Comparison of ENCODE assay signal across 8 cellular contexts in the genomic region with DNA sequence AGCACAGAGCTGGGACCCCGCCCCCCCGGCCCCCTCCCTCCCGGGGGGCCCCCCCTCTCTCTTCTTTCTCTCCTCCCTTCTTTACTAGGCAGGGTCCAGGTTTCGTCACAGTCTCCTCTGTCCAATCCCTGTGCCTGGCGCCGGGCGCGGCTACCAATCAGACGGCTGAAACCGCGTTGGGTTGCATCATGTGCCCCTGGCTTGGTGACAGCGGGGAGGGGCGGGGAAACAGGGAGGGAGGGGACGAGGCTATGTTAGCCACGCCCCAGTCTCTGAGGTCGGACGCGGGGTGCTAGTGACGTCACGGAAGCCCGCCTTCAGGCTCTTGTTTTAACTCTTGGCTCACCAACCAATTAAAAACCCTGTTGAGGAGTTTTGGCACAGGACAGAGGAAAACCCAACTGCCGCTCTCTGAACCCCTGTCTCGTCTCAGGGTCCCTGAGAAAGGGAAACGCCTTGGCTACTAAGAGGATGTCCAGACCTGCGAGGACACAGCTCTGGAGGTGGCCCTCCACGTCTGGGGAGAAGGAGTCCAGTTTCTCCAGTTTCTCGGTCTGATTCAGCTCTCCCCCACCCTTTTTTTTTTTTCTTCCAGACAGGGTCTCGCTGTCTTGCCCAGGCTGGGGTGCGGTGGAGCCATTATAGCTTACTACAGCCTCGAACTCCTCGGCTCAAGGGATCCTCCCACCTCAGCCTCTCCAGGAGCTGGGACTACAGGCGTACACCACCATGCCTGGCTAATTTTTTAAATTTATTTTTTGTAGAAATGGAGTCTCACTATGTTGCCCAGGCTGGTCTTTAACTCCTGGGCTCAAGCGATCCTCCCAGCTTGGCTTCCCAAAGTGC. TPM values are rescaled to one million over a fixed set of nuclear protein-coding genes. Genes with fewer than 3 reads are reported as not detected.
DNase-seq lines count a peak whose midpoint lies in the region; ATAC-seq and TF ChIP-seq lines count a peak whose summit lies in the region.

No MANE protein-coding gene starts in this region.

- H3K36me3 Mint-ChIP-seq in CD4-positive, alpha-beta memory T cell = peaks cover 0 to 9% of the 10 kb centered on the region in 2 donors

- H3K9me3 ChIP-seq in CD4-positive, alpha-beta memory T cell (ENCODE audit: control insufficient read depth in 1 of 2, low read length in 2 of 2) = no peaks in the 10 kb centered on the region
- H3K9me3 ChIP-seq in lower lobe of right lung = no peaks in the 10 kb centered on the region

- POLR2A ChIA-PET in CD4-positive, alpha-beta memory T cell (lab: Charles Lee; ENCODE audit: partially characterized antibody) = interaction anchor here (0.6 to 6.3 kb wide), 9 partner anchors 8 to 494 kb away, joined by 3 to 55 read pairs (median 4); partner anchors contain the start of genes PSMC3IP, RETREG3, STAT3 and TUBG1

- H3K27me3 Mint-ChIP-seq in CD4-positive, alpha-beta memory T cell = peaks cover 23 to 27% of the 10 kb centered on the region in 2 donors

- peak; percentile 80 to 89 for ATAC-seq in lower lobe of right lung

- H3K27me3 ChIP-seq in CD4-positive, alpha-beta memory T cell (ENCODE audit: insufficient read depth, low read length) = peaks cover 36% of the 10 kb centered on the region
- peaks cover 13% of the 10 kb centered on the region for H3K27me3 ChIP-seq in lower lobe of right lung (ENCODE audit: low read depth)

- H3K9me3 Mint-ChIP-seq in CD4-positive, alpha-beta memory T cell = peaks cover 0 to 2% (median 0%) of the 10 kb centered on the region in 8 donors

- intact Hi-C loops in CD4-positive, alpha-beta memory T cell (cut with micrococcal nuclease) = loop anchor here (1.0 to 5.0 kb wide), 3 partner anchors 145 to 289 kb away; partner anchors contain the start of genes BECN1 and STAT3
- intact Hi-C loops in lower lobe of right lung (cut with DNase I) = no loop called here

- peaks cover 32 to 70% (median 47%) of the 10 kb centered on the region in 4 donors for H3K4me1 Mint-ChIP-seq in CD4-positive, alpha-beta memory T cell

- H3K4me1 ChIP-seq in CD4-positive, alpha-beta memory T cell (ENCODE audit: insufficient read depth, low read length) = peaks cover 74% of the 10 kb centered on the region
- peaks cover 73% of the 10 kb centered on the region for H3K4me1 ChIP-seq in lower lobe of right lung

- peak overlapping the region; percentile 79 to 94 (median 89) for H3K27ac Mint-ChIP-seq in CD4-positive, alpha-beta memory T cell

- no peaks in the 10 kb centered on the region for H3K36me3 ChIP-seq in CD4-positive, alpha-beta memory T cell (ENCODE audit: insufficient read depth, low read length)
- H3K36me3 ChIP-seq in lower lobe of right lung = peaks cover 17% of the 10 kb centered on the region

- CTCF ChIA-PET in CD4-positive, alpha-beta memory T cell (lab: Charles Lee; ENCODE audit: partially characterized antibody) = interaction anchor here (1.6 to 3.6 kb wide), 2 partner anchors 69 to 99 kb away, joined by 6 to 17 read pairs; partner anchors contain the start of genes PSMC3IP, RETREG3 and TUBG1

- peak overlapping the region; percentile 42 for H3K27ac ChIP-seq in CD4-positive, alpha-beta memory T cell (ENCODE audit: low read depth, low read length)
- H3K27ac ChIP-seq in lower lobe of right lung = peak overlapping the region; percentile 94

- peak overlapping the region; percentile 86 to 97 (median 90) for H3K4me3 Mint-ChIP-seq in CD4-positive, alpha-beta memory T cell

- no peak for TF ChIP-seq CTCF in GM20000 (IDR thresholded peaks at IDR 0.05; ENCODE audit: extremely low read depth, missing control alignments)
- no peak for TF ChIP-seq CTCF in lower lobe of right lung (IDR thresholded peaks at IDR 0.05)

- H3K4me3 ChIP-seq in CD4-positive, alpha-beta memory T cell (ENCODE audit: low read length in 2 of 2) = peak overlapping the region; percentile 63 to 75
- H3K4me3 ChIP-seq in lower lobe of right lung = peak overlapping the region; percentile 95

- DNase-seq in CD4-positive, alpha-beta memory T cell = peak; percentile 91 to 98 (median 93)
- peak; percentile 100 for DNase-seq in GM20000 (ENCODE audit: low spot score)
- DNase-seq in HS-5 (ENCODE audit: low read depth) = peak; percentile 97
- DNase-seq in NK-92 (lab: John Stamatoyannopoulos, UW; ENCODE audit: unreplicated experiment) = peak; percentile 85
- DNase-seq in activated CD8-positive, alpha-beta memory T cell treated with anti-CD3 and anti-CD28 coated beads for 4 hours (ENCODE audit: low read depth in 2 of 2) = peak; percentile 95 to 98
- peak; percentile 96 for DNase-seq in effector CD4-positive, alpha-beta T cell
- DNase-seq in lower lobe of right lung = peak; percentile 99
- DNase-seq in stimulated activated CD4-positive, alpha-beta T cell treated with anti-CD3 and anti-CD28 coated beads, Interleukin-4, amount 100 ng/mL, for 48 hours (ENCODE audit: low read depth in 2 of 2) = peak; percentile 98 to 99

RNA-seq across cellular contexts. Expression of gene PLEKHH3, which starts 0.4 kb away (rescaled TPM):
- under 1 TPM; 0.15 to 0.22 TPM for total RNA-seq in CD4-positive, alpha-beta memory T cell
- under 1 TPM; 0.16 to 0.32 TPM for polyA plus RNA-seq in CD4-positive, alpha-beta memory T cell
- 18.3 TPM for total RNA-seq in lower lobe of right lung

RNA-seq across cellular contexts. Expression of gene CCR10, which starts 4.4 kb away (rescaled TPM):
- total RNA-seq in CD4-positive, alpha-beta memory T cell = under 1 TPM; 0.53 to 0.81 TPM
- polyA plus RNA-seq in CD4-positive, alpha-beta memory T cell = 10 to 100 TPM in 1 of 2 donors, 1 to 10 TPM in 1; 9.1 to 10.7 TPM
- 1.4 TPM for total RNA-seq in lower lobe of right lung

RNA-seq across cellular contexts. Expression of gene CNTNAP1, which starts 5.1 kb away (rescaled TPM):
- 1 to 10 TPM; 2.5 to 3.0 TPM for total RNA-seq in CD4-positive, alpha-beta memory T cell
- 1 to 10 TPM in 1 of 2 donors, not detected in 1; 1.2 TPM for polyA plus RNA-seq in CD4-positive, alpha-beta memory T cell
- total RNA-seq in lower lobe of right lung = 9.0 TPM

RNA-seq across cellular contexts. Expression of gene TUBG2, which starts 18.2 kb away (rescaled TPM):
- total RNA-seq in CD4-positive, alpha-beta memory T cell = 10 to 100 TPM; 18.1 to 19.1 TPM
- polyA plus RNA-seq in CD4-positive, alpha-beta memory T cell = 1 to 10 TPM; 3.0 to 5.0 TPM
- 16.8 TPM for total RNA-seq in lower lobe of right lung

Comparison
In these comparisons a context has a peak if more than half of its experiments do, and no peak if none do; other contexts are left out.
1. Peak in every context shown above with its lines: DNase-seq, ATAC-seq, H3K4me3 ChIP-seq and H3K27ac ChIP-seq.
2. RNA of gene PLEKHH3, which starts 0.4 kb away (total RNA-seq): 18.3 TPM in lower lobe of right lung (single experiment); 0.15 to 0.22 TPM in CD4-positive, alpha-beta memory T cell; every median in the first group is over 10 times any median in the second.